10 cellular contexts compared by ENCODE assay signal in genomic region chr11:76999597-76999996, GRCh38. TPM values are rescaled to one million over a fixed set of nuclear protein-coding genes. Genes with fewer than 3 reads are reported as not detected.
"Had no signal": no experiment of that assay in that cellular context is flagged by ENCODE, and none has a peak within 500 bp of the region (broad histone marks: within the 10 kb centered on the region; RNA-seq: fewer than 3 reads in every experiment).

No MANE protein-coding gene starts in this region.

- H3K4me1 Mint-ChIP-seq: IgD-negative memory B cell had no signal

- H3K9me3 Mint-ChIP-seq: GM23338, IgD-negative memory B cell had no signal

- H3K4me2 ChIP-seq: GM23338 had no signal

- H3K4me1 ChIP-seq: HAP-1 had no signal

- H3K4me3 ChIP-seq: GM23338, HAP-1 had no signal

- H3K27me3 Mint-ChIP-seq: IgD-negative memory B cell had no signal

- H3K27ac Mint-ChIP-seq: GM23338, IgD-negative memory B cell had no signal

- H2AFZ ChIP-seq: GM23338 had no signal

- H3K27ac ChIP-seq: HL-60 had no signal

- H3K36me3 ChIP-seq: HAP-1 had no signal

- DNase-seq: H7, KBM-7 had no signal

- FAIRE-seq: H1, HepG2 had no signal

- H3K4me3 Mint-ChIP-seq: GM23338, IgD-negative memory B cell had no signal

- H3K9me3 ChIP-seq: HAP-1 had no signal

- ATAC-seq: GM23338, HCT116, HepG2 had no signal

RNA-seq across cellular contexts. Expression of gene B3GNT6, which starts 34.6 kb away (rescaled TPM):
- total RNA-seq: GM23338, H1, H7, HepG2, HT1080 had no signal
- polyA plus RNA-seq: GM23338, HepG2, IgD-negative memory B cell had no signal
